15 cellular contexts compared by ENCODE assay signal in genomic region chr5:93512799-93513198, GRCh38.
DNase-seq lines count a peak whose midpoint lies in the region; ATAC-seq, FAIRE-seq and TF ChIP-seq lines count a peak whose summit lies in the region.
"Had no signal": no experiment of that assay in that cellular context is flagged by ENCODE, and none has a peak within 500 bp of the region (broad histone marks: within the 10 kb centered on the region; RNA-seq: fewer than 3 reads in every experiment).

No MANE protein-coding gene starts in this region.

- ATAC-seq in GM21619 (IDR thresholded peaks at IDR 0.05; ENCODE audit: unreplicated experiment): no peak
- ATAC-seq in GM18909 (IDR thresholded peaks at IDR 0.05; ENCODE audit: poor library complexity, unreplicated experiment): no peak
- ATAC-seq: gastrocnemius medialis had no signal

- H3K36me3 ChIP-seq in BJ (ENCODE audit: control insufficient read depth, insufficient read depth, low read length) (no peaks in the 10 kb centered on the region), Peyer's patch (no peaks in the 10 kb centered on the region), stomach (no peaks in the 10 kb centered on the region)
- H3K36me3 ChIP-seq: gastrocnemius medialis had no signal

- no peak for TF ChIP-seq EP300 in stomach (IDR thresholded peaks at IDR 0.05)

- TF ChIP-seq POLR2A in Peyer's patch (IDR thresholded peaks at IDR 0.05) (no peak), stomach (IDR thresholded peaks at IDR 0.05) (no peak)

- WGBS in stomach, 5 donors: 71 to 79% (median 78%) methylated on average over 3 of the region's 3 CpGs

- no peak overlapping the region for H3K27ac ChIP-seq in Peyer's patch
- H3K27ac ChIP-seq in stomach: no peak overlapping the region
- H3K27ac ChIP-seq: coronary artery, gastrocnemius medialis had no signal

- H3K27me3 ChIP-seq in BJ (ENCODE audit: control insufficient read depth, insufficient read depth, low read length) (no peaks in the 10 kb centered on the region), Peyer's patch (no peaks in the 10 kb centered on the region), stomach (no peaks in the 10 kb centered on the region)
- H3K27me3 ChIP-seq: gastrocnemius medialis had no signal

- H3K9me3 ChIP-seq in Peyer's patch (no peaks in the 10 kb centered on the region), stomach (no peaks in the 10 kb centered on the region)
- H3K9me3 ChIP-seq: gastrocnemius medialis had no signal

- DNase-seq in BJ (ENCODE audit: low read depth) (peak; percentile 51), RCC 7860 (ENCODE audit: low spot score) (peak; percentile 56), epithelial cell of esophagus (ENCODE audit: low read depth) (peak; percentile 81), myocyte (ENCODE audit: low read depth) (peak; percentile 38), Peyer's patch (no peak), stomach (no peak)
- DNase-seq: activated B cell treated with CpG ODN at 0.5 μM for 24 hours; activated naive CD8-positive, alpha-beta T cell treated with anti-CD3 and anti-CD28 coated beads for 36 hours; gastrocnemius medialis; GDM1 had no signal

- intact Hi-C loops in stomach (cut with DNase I; ENCODE audit: low total_unique reads): no loop called here

- no peak overlapping the region for H3K4me3 ChIP-seq in BJ (ENCODE audit: low read depth, low read length)
- H3K4me3 ChIP-seq in epithelial cell of esophagus (ENCODE audit: low read length): no peak overlapping the region
- no peak overlapping the region for H3K4me3 ChIP-seq in Peyer's patch
- no peak overlapping the region for H3K4me3 ChIP-seq in stomach
- H3K4me3 ChIP-seq: coronary artery, gastrocnemius medialis had no signal

- no peak for TF ChIP-seq CTCF in BJ (IDR thresholded peaks at IDR 0.05; ENCODE audit: insufficient read depth, low read depth, low read length)
- no peak for TF ChIP-seq CTCF in epithelial cell of esophagus (IDR thresholded peaks at IDR 0.05; ENCODE audit: insufficient read depth, low read depth, low read length, missing control alignments)
- TF ChIP-seq CTCF in Peyer's patch (IDR thresholded peaks at IDR 0.05): no peak
- no peak for TF ChIP-seq CTCF in stomach (IDR thresholded peaks at IDR 0.05)

- FAIRE-seq in RCC 7860 (lab: Jason Lieb, UNC): no peak
- FAIRE-seq: H1, urothelium cell line had no signal

- H3K4me1 ChIP-seq in Peyer's patch: no peaks in the 10 kb centered on the region
- no peaks in the 10 kb centered on the region for H3K4me1 ChIP-seq in stomach
- H3K4me1 ChIP-seq: gastrocnemius medialis had no signal

- POLR2A ChIA-PET in BJ (lab: Charles Lee): no interaction called here

- CTCF ChIA-PET in BJ (lab: Yijun Ruan, JAX): interaction anchor here (1.1 kb wide), 1 partner anchor 1338 kb away, joined by 3 read pairs; no protein-coding TSS in a partner anchor

Comparison
In these comparisons a context has a peak if more than half of its experiments do, and no peak if none do; other contexts are left out.
1. DNase-seq: peak in BJ (single experiment), RCC 7860 (single experiment), epithelial cell of esophagus (single experiment) and myocyte (single experiment); none in Peyer's patch (0 of 3) and stomach (single experiment).